ENCODE assay signal across 8 cellular contexts in genomic region chr1:31764307-31765040, GRCh38. TPM values are rescaled to one million over a fixed set of nuclear protein-coding genes. Genes with fewer than 3 reads are reported as not detected.
DNase-seq lines count a peak whose midpoint lies in the region; ATAC-seq, FAIRE-seq and TF ChIP-seq lines count a peak whose summit lies in the region.

ADGRB2 (minus strand) TSS chr1:31764340; CDS start chr1:31757221, 7,119 bp downstream.

- POLR2A ChIA-PET in CD8-positive, alpha-beta memory T cell (lab: Charles Lee) = no interaction called here
- POLR2A ChIA-PET in IMR-90 (lab: Charles Lee; ENCODE audit: unreplicated experiment) = no interaction called here

- H3K14ac ChIP-seq in IMR-90 (replicated peaks; ENCODE audit: low read depth, low read length) = no peak within 1 kb of the TSS

- dilution Hi-C loops in IMR-90 (cut with HindIII; ENCODE audit: low sequenced_read_pairs, unreplicated experiment) = no loop called here

- no peak within 1 kb of the TSS for H3K27ac ChIP-seq in CD8-positive, alpha-beta memory T cell (ENCODE audit: low read depth, low read length)
- H3K27ac ChIP-seq in IMR-90 (ENCODE audit: insufficient read depth, low read length) = no peak within 1 kb of the TSS

- no peak within 1 kb of the TSS; the same call in 1 of the 2 replicates for H4K91ac ChIP-seq in IMR-90 (ENCODE audit: insufficient read depth, low read depth, low read length)

- H3K79me1 ChIP-seq in IMR-90 (ENCODE audit: low read depth in 1 of 2, low read length in 2 of 2) = peaks cover 0 to 25% of the 10 kb centered on the region in 2 experiments; a peak in 2 of 4 replicates

- peaks cover 0 to 1% (median 0%) of the 10 kb centered on the region in 3 donors for H3K36me3 Mint-ChIP-seq in CD8-positive, alpha-beta memory T cell
- no peaks in the 10 kb centered on the region for H3K36me3 Mint-ChIP-seq in progenitor cell of endocrine pancreas (ENCODE audit: insufficient read depth)

- H3K23ac ChIP-seq in IMR-90 (ENCODE audit: low read depth, low read length) = peak within 1 kb of the TSS; percentile 91; the same call in 1 of the 2 replicates

- no TSS peak for BruUV-seq in IMR-90 (replicated peaks; lab: Mats Ljungman, UMichigan)

- H3K4me1 ChIP-seq in CD8-positive, alpha-beta memory T cell (ENCODE audit: insufficient read depth, low read length) = peaks cover 32% of the 10 kb centered on the region
- peaks cover 21% of the 10 kb centered on the region for H3K4me1 ChIP-seq in IMR-90 (ENCODE audit: control insufficient read depth, insufficient read depth, low read length)

- DNase-seq in CD8-positive, alpha-beta memory T cell = peak in 4 of 5 donors; percentile 20 to 59 (median 37)
- DNase-seq in IMR-90 (no peak), frontal cortex (ENCODE audit: low spot score in 2 of 2) (peak; percentile 72 to 86), progenitor cell of endocrine pancreas (ENCODE audit: low spot score, unreplicated experiment) (peak; percentile 28), GF-D8 (lab: John Stamatoyannopoulos, UW) (no peak), NCI-H2107 (lab: John Stamatoyannopoulos, UW) (no peak)
- peak; percentile 33 for DNase-seq in activated CD8-positive, alpha-beta memory T cell treated with anti-CD3 and anti-CD28 coated beads, Interleukin-2, amount 50 U/mL, for 4 hours

- peak within 1 kb of the TSS; percentile 85 for H2AK9ac ChIP-seq in IMR-90 (replicated peaks; ENCODE audit: low read depth, low read length, poor library complexity)

- 7% methylated on average over 34 of the region's 60 CpGs; no CpG with 5 or more reads in 1 of the 2 experiments for WGBS in IMR-90 (ENCODE audit: extremely low coverage in 2 of 2, insufficient read length in 1 of 2), 2 experiments

- H3K9me1 ChIP-seq in IMR-90 (ENCODE audit: insufficient read depth, low read length) = peaks cover 11% of the 10 kb centered on the region

- H3K56ac ChIP-seq in IMR-90 (ENCODE audit: extremely low read depth, insufficient read depth, low read length) = no peak within 1 kb of the TSS

- H3K4me3 ChIP-seq in CD8-positive, alpha-beta memory T cell (ENCODE audit: low read length) = peak within 1 kb of the TSS; percentile 60
- H3K4me3 ChIP-seq in IMR-90 (ENCODE audit: insufficient read depth, low read depth, low read length) = peak within 1 kb of the TSS; percentile 56

- no peaks in the 10 kb centered on the region for H3K9me3 ChIP-seq in CD8-positive, alpha-beta memory T cell (ENCODE audit: low read length)
- H3K9me3 ChIP-seq in IMR-90 (ENCODE audit: control insufficient read depth, insufficient read depth, low read length) = no peaks in the 10 kb centered on the region

- H3K27ac Mint-ChIP-seq in CD8-positive, alpha-beta memory T cell = peak within 1 kb of the TSS in 4 of 8 donors; percentile 21 to 60 (median 44)
- no peak within 1 kb of the TSS for H3K27ac Mint-ChIP-seq in progenitor cell of endocrine pancreas

- H3K4me1 Mint-ChIP-seq in CD8-positive, alpha-beta memory T cell = peaks cover 26 to 50% (median 31%) of the 10 kb centered on the region in 3 donors
- peaks cover 6% of the 10 kb centered on the region for H3K4me1 Mint-ChIP-seq in progenitor cell of endocrine pancreas (ENCODE audit: low read depth)

- peak within 1 kb of the TSS; percentile 93 for H2AFZ ChIP-seq in IMR-90 (replicated peaks; ENCODE audit: low read length, poor library complexity)

- peaks cover 13 to 14% of the 10 kb centered on the region in 2 donors for H3K27me3 Mint-ChIP-seq in CD8-positive, alpha-beta memory T cell
- peaks cover 67% of the 10 kb centered on the region for H3K27me3 Mint-ChIP-seq in progenitor cell of endocrine pancreas

- peak within 1 kb of the TSS; percentile 32; the same call in 1 of the 2 replicates for H2BK20ac ChIP-seq in IMR-90 (ENCODE audit: low read depth, low read length)

- H3K4me2 ChIP-seq in IMR-90 (ENCODE audit: low read depth, low read length) = peak within 1 kb of the TSS; percentile 88

- no peak for FAIRE-seq in frontal cortex (lab: Jason Lieb, UNC)

- no peak within 1 kb of the TSS for H3K18ac ChIP-seq in IMR-90 (ENCODE audit: low read depth, low read length)

- peak within 1 kb of the TSS; percentile 79 to 92 (median 84) for H3K4me3 Mint-ChIP-seq in CD8-positive, alpha-beta memory T cell
- H3K4me3 Mint-ChIP-seq in progenitor cell of endocrine pancreas (ENCODE audit: low read depth) = peak within 1 kb of the TSS; percentile 75

- H2BK15ac ChIP-seq in IMR-90 (ENCODE audit: low read depth, low read length) = no peak within 1 kb of the TSS

- H4K20me1 ChIP-seq in IMR-90 (ENCODE audit: insufficient read depth, low read length) = peaks cover 9% of the 10 kb centered on the region

- H4K5ac ChIP-seq in IMR-90 (ENCODE audit: low read depth, low read length) = no peak within 1 kb of the TSS

- TF ChIP-seq CTCF in IMR-90 (conservative IDR thresholded peaks at IDR 0.05; ENCODE audit: low read depth, low read length) (0 out of 2 replicates have a peak, but pooled peaks have one; percentile 4), progenitor cell of endocrine pancreas (IDR thresholded peaks at IDR 0.05; ENCODE audit: unreplicated experiment) (no peak)

- CTCF ChIA-PET in CD8-positive, alpha-beta memory T cell (lab: Charles Lee) = interaction anchor here (1.5 to 6.6 kb wide), 5 partner anchors 16 to 199 kb away, joined by 4 to 54 read pairs (median 5); no protein-coding TSS in a partner anchor
- CTCF ChIA-PET in IMR-90 (lab: Yijun Ruan, JAX) = interaction anchor here (0.6 kb wide), 1 partner anchor 146 kb away, joined by 3 read pairs; no protein-coding TSS in a partner anchor

- H2BK120ac ChIP-seq in IMR-90 (ENCODE audit: low read depth, low read length) = no peak within 1 kb of the TSS

- H3K9ac ChIP-seq in IMR-90 (ENCODE audit: low read depth, low read length) = peak within 1 kb of the TSS; percentile 42

- intact Hi-C loops in IMR-90 (cut with micrococcal nuclease) = no loop called here

- ATAC-seq in IMR-90 (ENCODE audit: low read depth) (peak; percentile 52), HG02642 (IDR thresholded peaks at IDR 0.05; ENCODE audit: poor library complexity, unreplicated experiment) (no peak)

- no peaks in the 10 kb centered on the region for H3K9me3 Mint-ChIP-seq in CD8-positive, alpha-beta memory T cell
- H3K9me3 Mint-ChIP-seq in progenitor cell of endocrine pancreas (ENCODE audit: low read depth) = no peaks in the 10 kb centered on the region

- TF ChIP-seq POLR2A in IMR-90 (IDR thresholded peaks at IDR 0.05; ENCODE audit: low read depth, low read length) = no peak

- in situ Hi-C loops in IMR-90 (cut with MboI; ENCODE audit: low sequenced_read_pairs) = no loop called here

- H4K8ac ChIP-seq in IMR-90 (ENCODE audit: low read depth in 2 of 2, low read length in 2 of 2) = no peak within 1 kb of the TSS

- no peaks in the 10 kb centered on the region for H3K36me3 ChIP-seq in CD8-positive, alpha-beta memory T cell (ENCODE audit: insufficient read depth, low read length)
- no peaks in the 10 kb centered on the region for H3K36me3 ChIP-seq in IMR-90 (ENCODE audit: control insufficient read depth, insufficient read depth, low read length)

- no peak within 1 kb of the TSS for H2BK5ac ChIP-seq in IMR-90 (ENCODE audit: low read depth, low read length, poor library complexity, severe bottlenecking)

- H3K27me3 ChIP-seq in CD8-positive, alpha-beta memory T cell (ENCODE audit: insufficient read depth, low read length, poor library complexity, severe bottlenecking) = peaks cover 18% of the 10 kb centered on the region
- H3K27me3 ChIP-seq in IMR-90 (ENCODE audit: control insufficient read depth, insufficient read depth, low read length) = peaks cover 19% of the 10 kb centered on the region

- H2AK5ac ChIP-seq in IMR-90 (ENCODE audit: low read depth, low read length) = no peak within 1 kb of the TSS

- peak within 1 kb of the TSS; percentile 34; the same call in 1 of the 2 replicates for H3K4ac ChIP-seq in IMR-90 (ENCODE audit: low read depth, low read length)

- TF ChIP-seq RAD21 in IMR-90 (IDR thresholded peaks at IDR 0.05; ENCODE audit: low read length) = no peak

TF ChIP-seq in IMR-90, 13 proteins besides CTCF, POLR2A, EP300 and RAD21:
- TF ChIP-seq FOS (IDR thresholded peaks at IDR 0.05; ENCODE audit: low read depth, low read length) = no peak

RNA-seq across cellular contexts. Expression of gene ADGRB2, which starts in this region (rescaled TPM):
- total RNA-seq in CD8-positive, alpha-beta memory T cell = under 1 TPM; 0.35 to 0.57 TPM
- polyA plus RNA-seq in CD8-positive, alpha-beta memory T cell = 0.24 TPM
- total RNA-seq in IMR-90 (2012; rRNA removed) (2.2 and 2.5 TPM in 2 replicates), frontal cortex (42.4 TPM), progenitor cell of endocrine pancreas (4.6 and 5.5 TPM in 2 replicates)
- 11.9 TPM in 2 replicates for polyA plus RNA-seq in IMR-90 (2012; rRNA removed)
- polyA plus RNA-seq in IMR-90 (2012; cell fraction: cytosol; rRNA removed) = 6.4 and 15.9 TPM in 2 replicates
- 38.7 and 77.7 TPM in 2 replicates for polyA plus RNA-seq in IMR-90 (2012; cell fraction: nucleus; rRNA removed; ENCODE audit: low replicate concordance)

Comparison
In these comparisons a context has a peak if more than half of its experiments do, and no peak if none do; other contexts are left out.
1. Peak in DNase-seq and H3K4me3 ChIP-seq in CD8-positive, alpha-beta memory T cell; RNA of the gene not detected or under 1 TPM.
2. DNase-seq: peak in activated CD8-positive, alpha-beta memory T cell treated with anti-CD3 and anti-CD28 coated beads, Interleukin-2, amount 50 U/mL, for 4 hours (single experiment), frontal cortex (2 of 2) and progenitor cell of endocrine pancreas (single experiment); none in IMR-90 (single experiment), GF-D8 (single experiment) and NCI-H2107 (single experiment).